ENCODE assay signal across 8 cellular contexts in the genomic region with DNA sequence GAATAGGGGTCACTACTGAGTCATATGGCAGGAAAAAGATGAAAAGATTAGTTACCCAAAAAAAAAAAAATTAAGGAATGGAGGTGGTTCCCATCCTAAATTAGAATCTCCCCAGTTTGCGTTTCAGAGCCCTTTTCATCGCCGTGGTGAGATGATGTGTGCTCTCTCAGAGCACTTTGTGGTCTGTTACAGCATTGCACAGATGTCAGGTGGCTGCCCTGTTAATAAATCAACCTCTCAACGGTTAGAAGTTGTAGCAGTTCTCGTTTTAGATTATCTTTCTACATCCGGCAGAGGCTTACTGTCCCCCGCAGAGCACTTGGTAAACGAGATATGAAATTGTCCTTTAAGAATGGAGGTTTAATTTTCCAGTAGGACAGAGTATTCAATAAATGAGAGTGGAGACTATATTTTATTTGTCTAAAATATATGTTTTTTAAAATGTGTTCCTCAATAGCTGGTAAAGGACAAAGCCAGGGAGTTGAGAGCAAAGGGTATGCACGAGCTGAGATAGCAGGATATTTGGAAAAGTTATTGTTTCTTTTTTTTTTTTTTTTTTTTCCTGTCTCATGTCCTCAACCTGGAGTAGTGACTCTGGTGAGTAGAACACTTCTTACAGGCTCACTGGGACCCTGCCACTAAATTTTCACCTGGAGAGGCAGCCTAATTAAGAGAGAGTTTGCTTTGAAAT. TPM values are rescaled to one million over a fixed set of nuclear protein-coding genes. Genes with fewer than 3 reads are reported as not detected.
DNase-seq lines count a peak whose midpoint lies in the region; ATAC-seq and TF ChIP-seq lines count a peak whose summit lies in the region.

No MANE protein-coding gene starts in this region.

- peak overlapping the region; percentile 26 to 40 for H3K27ac ChIP-seq in ascending aorta

- no peaks in the 10 kb centered on the region for H3K36me3 ChIP-seq in ascending aorta

- H3K4me3 ChIP-seq in AG04449 (ENCODE audit: low read depth, low read length) (no peak overlapping the region), ascending aorta (no peak overlapping the region)

- peak overlapping the region; percentile 66 to 81 for H3K27ac Mint-ChIP-seq in natural killer cell treated with Interleukin-12 subunit alpha and Interleukin-12 subunit beta and Interleukin-15 and Interleukin-18, amount 100 ng/mL, for 72 hours

- peak overlapping the region; percentile 70 for H3K4me3 Mint-ChIP-seq in natural killer cell treated with Interleukin-12 subunit alpha and Interleukin-12 subunit beta and Interleukin-15 and Interleukin-18, amount 100 ng/mL, for 72 hours

- H3K9me3 ChIP-seq in ascending aorta = no peaks in the 10 kb centered on the region

- peaks cover 10 to 19% of the 10 kb centered on the region in 2 donors for H3K4me1 Mint-ChIP-seq in natural killer cell treated with Interleukin-12 subunit alpha and Interleukin-12 subunit beta and Interleukin-15 and Interleukin-18, amount 100 ng/mL, for 72 hours (ENCODE audit: low read depth in 2 of 2)

- TF ChIP-seq CTCF in AG04449 (IDR thresholded peaks at IDR 0.05; ENCODE audit: insufficient read depth, low read length, missing control alignments) = no peak
- TF ChIP-seq CTCF in ascending aorta (IDR thresholded peaks at IDR 0.05) = no peak

- intact Hi-C loops in ascending aorta (cut with DNase I) = no loop called here

- H3K27me3 ChIP-seq in ascending aorta = no peaks in the 10 kb centered on the region

- POLR2A ChIA-PET in AG04449 (lab: Yijun Ruan, JAX) = interaction anchor here (0.7 to 1.5 kb wide), 3 partner anchors 27 to 170 kb away, joined by 5 to 7 read pairs (median 7); a partner anchor contains a TSS

- H3K27me3 Mint-ChIP-seq in natural killer cell treated with Interleukin-12 subunit alpha and Interleukin-12 subunit beta and Interleukin-15 and Interleukin-18, amount 100 ng/mL, for 72 hours = no peaks in the 10 kb centered on the region

- CTCF ChIA-PET in AG04449 (lab: Yijun Ruan, JAX) = no interaction called here

- DNase-seq in AG04449 (ENCODE audit: low read depth, low spot score) (peak; percentile 49), NCI-H2107 (lab: John Stamatoyannopoulos, UW) (peak; percentile 31), ascending aorta (ENCODE audit: low spot score in 2 of 2) (no peak), DMS53 treated with DMSO at 0.1 percent for 48 hours (lab: John Stamatoyannopoulos, UW; ENCODE audit: unreplicated experiment) (no peak), T-helper 9 cell (no peak)
- DNase-seq in natural killer cell treated with Interleukin-12 subunit alpha and Interleukin-12 subunit beta and Interleukin-15 and Interleukin-18, amount 100 ng/mL, for 72 hours (ENCODE audit: low spot score) = no peak

- H3K9me3 Mint-ChIP-seq in natural killer cell treated with Interleukin-12 subunit alpha and Interleukin-12 subunit beta and Interleukin-15 and Interleukin-18, amount 100 ng/mL, for 72 hours = no peaks in the 10 kb centered on the region

- H3K36me3 Mint-ChIP-seq in natural killer cell treated with Interleukin-12 subunit alpha and Interleukin-12 subunit beta and Interleukin-15 and Interleukin-18, amount 100 ng/mL, for 72 hours = no peaks in the 10 kb centered on the region

- peaks cover 2 to 27% of the 10 kb centered on the region in 2 donors for H3K4me1 ChIP-seq in ascending aorta

- peak; percentile 83 for ATAC-seq in GM18861 (IDR thresholded peaks at IDR 0.05; ENCODE audit: unreplicated experiment)
- peak; percentile 85 for ATAC-seq in HG02943 (IDR thresholded peaks at IDR 0.05; ENCODE audit: low read depth, unreplicated experiment)
- ATAC-seq in natural killer cell treated with Interleukin-12 subunit alpha and Interleukin-12 subunit beta and Interleukin-15 and Interleukin-18, amount 100 ng/mL, for 72 hours = peak; percentile 69 to 83

RNA-seq across cellular contexts. Expression of a gene that starts 26.9 kb away (rescaled TPM):
- total RNA-seq in ascending aorta = 112 TPM
- 10 to 100 TPM; 43.2 to 56.2 TPM for total RNA-seq in natural killer cell treated with Interleukin-12 subunit alpha and Interleukin-12 subunit beta and Interleukin-15 and Interleukin-18, amount 100 ng/mL, for 72 hours

Comparison
In these comparisons a context has a peak if more than half of its experiments do, and no peak if none do; other contexts are left out.
1. DNase-seq: peak in AG04449 (single experiment) and NCI-H2107 (single experiment); none in ascending aorta (0 of 2), natural killer cell treated with Interleukin-12 subunit alpha and Interleukin-12 subunit beta and Interleukin-15 and Interleukin-18, amount 100 ng/mL, for 72 hours (single experiment), DMS53 treated with DMSO at 0.1 percent for 48 hours (single experiment) and T-helper 9 cell (single experiment).
2. Peak in every context shown above with its lines, with median percentiles within 50 percentile points of each other: ATAC-seq.